8 cellular contexts compared by ENCODE assay signal in the genomic region with DNA sequence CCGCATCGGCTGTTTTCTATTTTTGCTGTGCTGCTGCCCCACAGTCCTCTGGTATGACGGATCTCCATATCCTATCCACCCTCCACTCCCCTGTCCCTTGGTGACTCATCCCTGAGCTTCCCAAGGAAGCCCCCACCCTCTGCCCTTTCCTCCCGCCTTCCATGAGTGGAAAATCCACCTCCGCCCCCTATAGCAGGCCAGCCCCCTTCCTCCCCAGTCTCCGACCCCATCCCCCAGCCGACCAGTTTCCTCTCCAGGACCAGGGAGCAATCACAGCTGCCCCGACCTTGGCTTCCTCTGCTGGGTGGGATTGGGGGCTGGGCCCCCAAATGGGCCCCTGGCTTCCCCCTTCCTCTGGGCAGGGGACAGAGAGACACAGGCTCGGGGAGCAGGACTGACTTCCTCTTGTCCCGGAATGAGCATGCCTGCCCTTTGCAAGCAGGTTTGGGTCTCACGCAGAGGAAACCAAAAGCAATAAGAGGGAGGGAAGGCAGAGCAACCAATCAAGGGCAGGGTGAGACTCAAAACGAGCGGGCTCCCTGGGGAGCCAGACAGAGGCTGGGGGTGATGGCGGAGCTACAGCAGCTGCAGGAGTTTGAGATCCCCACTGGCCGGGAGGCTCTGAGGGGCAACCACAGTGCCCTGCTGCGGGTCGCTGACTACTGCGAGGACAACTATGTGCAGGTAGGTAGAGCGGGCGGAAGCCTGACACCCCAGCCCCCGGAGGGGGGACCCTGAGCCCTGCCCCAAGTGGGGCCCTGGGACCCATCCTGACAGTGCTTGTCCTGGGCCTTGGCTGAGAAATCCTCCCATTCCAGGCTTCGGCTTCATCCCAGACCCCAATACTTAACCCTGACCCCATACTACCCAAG. TPM values are rescaled to one million over a fixed set of nuclear protein-coding genes. Genes with fewer than 3 reads are reported as not detected.
A peak's percentile ranks its signal among the peaks of the same experiment; 100 is the strongest.
DNase-seq lines count a peak whose midpoint lies in the region; ATAC-seq and TF ChIP-seq lines count a peak whose summit lies in the region.

Gene ABI3 (plus strand): TSS at position 550 of the 872 bp plus-strand sequence. CDS start 18 bp downstream, at position 568.
Gene GNGT2 (minus strand): TSS at position 417 of the 872 bp plus-strand sequence. CDS start 3,152 bp downstream, outside the sequence.

- H3K36me3 ChIP-seq in iPS-15b (ENCODE audit: control insufficient read depth, insufficient read depth, low read length): no peaks in the 10 kb centered on the region

- peaks cover 12% of the 10 kb centered on the region for H3K4me1 ChIP-seq in iPS-15b (ENCODE audit: control insufficient read depth, insufficient read depth, low read length)

- H3K9me3 Mint-ChIP-seq in activated T-helper 17 cell treated with anti-CD3 and anti-CD28 coated beads, Interleukin-2, amount 50 U/mL, for 72 hours: no peaks in the 10 kb centered on the region

- peaks cover 47% of the 10 kb centered on the region for H3K4me1 Mint-ChIP-seq in activated T-helper 17 cell treated with anti-CD3 and anti-CD28 coated beads, Interleukin-2, amount 50 U/mL, for 72 hours

- H3K36me3 Mint-ChIP-seq in activated T-helper 17 cell treated with anti-CD3 and anti-CD28 coated beads, Interleukin-2, amount 50 U/mL, for 72 hours (ENCODE audit: low read depth): peaks cover 23% of the 10 kb centered on the region

- peak within 1 kb of the TSS; percentile 92 for H3K27ac Mint-ChIP-seq in activated T-helper 17 cell treated with anti-CD3 and anti-CD28 coated beads, Interleukin-2, amount 50 U/mL, for 72 hours

- ATAC-seq in GM21825 (IDR thresholded peaks at IDR 0.05; ENCODE audit: unreplicated experiment): peak; percentile 72
- peak; percentile 97 for ATAC-seq in activated T-helper 17 cell treated with anti-CD3 and anti-CD28 coated beads, Interleukin-2, amount 50 U/mL, for 72 hours (replicated peaks)

- TF ChIP-seq POLR2A in GM10847 (IDR thresholded peaks at IDR 0.05; ENCODE audit: extremely low read depth, insufficient read length): peak; percentile 93

- H3K4me3 ChIP-seq in iPS-15b (ENCODE audit: low read depth, low read length): peak within 1 kb of the TSS; percentile 28

- peak within 1 kb of the TSS; percentile 92 for H3K4me3 Mint-ChIP-seq in activated T-helper 17 cell treated with anti-CD3 and anti-CD28 coated beads, Interleukin-2, amount 50 U/mL, for 72 hours

- H3K27me3 Mint-ChIP-seq in activated T-helper 17 cell treated with anti-CD3 and anti-CD28 coated beads, Interleukin-2, amount 50 U/mL, for 72 hours: no peaks in the 10 kb centered on the region

- peak within 1 kb of the TSS; percentile 47 for H3K9ac ChIP-seq in iPS-15b (ENCODE audit: low read depth, low read length)

- peak; percentile 9 for DNase-seq in NCI-H69 (lab: John Stamatoyannopoulos, UW)
- peak; percentile 47 to 51 for DNase-seq in stimulated activated CD4-positive, alpha-beta T cell treated with anti-CD3 and anti-CD28 coated beads, Interleukin-1b, Interleukin-23, amount 100 ng/mL, for 4 hours (ENCODE audit: low read depth in 2 of 2)
- DNase-seq in NCI-H1105 treated with DMSO at 0.1 percent for 48 hours (lab: John Stamatoyannopoulos, UW): no peak
- DNase-seq in NCI-H526 treated with DMSO at 0.1 percent for 48 hours (lab: John Stamatoyannopoulos, UW): no peak

- peaks cover 3% of the 10 kb centered on the region for H3K27me3 ChIP-seq in iPS-15b (ENCODE audit: control insufficient read depth, insufficient read depth, low read length)

- H3K9me3 ChIP-seq in iPS-15b (ENCODE audit: control insufficient read depth, insufficient read depth, low read length): no peaks in the 10 kb centered on the region

RNA-seq across cellular contexts. Expression of gene ABI3, which starts in this region (rescaled TPM):
- total RNA-seq in activated T-helper 17 cell treated with anti-CD3 and anti-CD28 coated beads, Interleukin-2, amount 50 U/mL, for 72 hours: 10 to 100 TPM; 23.5 to 36.1 TPM

RNA-seq across cellular contexts. Expression of gene GNGT2, which starts in this region (rescaled TPM):
- total RNA-seq in activated T-helper 17 cell treated with anti-CD3 and anti-CD28 coated beads, Interleukin-2, amount 50 U/mL, for 72 hours: 10 to 100 TPM; 23.1 to 27.0 TPM

Comparison
In these comparisons a context has a peak if more than half of its experiments do, and no peak if none do; other contexts are left out.
1. DNase-seq: peak in NCI-H69 (single experiment) and stimulated activated CD4-positive, alpha-beta T cell treated with anti-CD3 and anti-CD28 coated beads, Interleukin-1b, Interleukin-23, amount 100 ng/mL, for 4 hours (2 of 2); none in NCI-H1105 treated with DMSO at 0.1 percent for 48 hours (single experiment) and NCI-H526 treated with DMSO at 0.1 percent for 48 hours (single experiment).